19 cellular contexts compared by ENCODE assay signal in the genomic region with DNA sequence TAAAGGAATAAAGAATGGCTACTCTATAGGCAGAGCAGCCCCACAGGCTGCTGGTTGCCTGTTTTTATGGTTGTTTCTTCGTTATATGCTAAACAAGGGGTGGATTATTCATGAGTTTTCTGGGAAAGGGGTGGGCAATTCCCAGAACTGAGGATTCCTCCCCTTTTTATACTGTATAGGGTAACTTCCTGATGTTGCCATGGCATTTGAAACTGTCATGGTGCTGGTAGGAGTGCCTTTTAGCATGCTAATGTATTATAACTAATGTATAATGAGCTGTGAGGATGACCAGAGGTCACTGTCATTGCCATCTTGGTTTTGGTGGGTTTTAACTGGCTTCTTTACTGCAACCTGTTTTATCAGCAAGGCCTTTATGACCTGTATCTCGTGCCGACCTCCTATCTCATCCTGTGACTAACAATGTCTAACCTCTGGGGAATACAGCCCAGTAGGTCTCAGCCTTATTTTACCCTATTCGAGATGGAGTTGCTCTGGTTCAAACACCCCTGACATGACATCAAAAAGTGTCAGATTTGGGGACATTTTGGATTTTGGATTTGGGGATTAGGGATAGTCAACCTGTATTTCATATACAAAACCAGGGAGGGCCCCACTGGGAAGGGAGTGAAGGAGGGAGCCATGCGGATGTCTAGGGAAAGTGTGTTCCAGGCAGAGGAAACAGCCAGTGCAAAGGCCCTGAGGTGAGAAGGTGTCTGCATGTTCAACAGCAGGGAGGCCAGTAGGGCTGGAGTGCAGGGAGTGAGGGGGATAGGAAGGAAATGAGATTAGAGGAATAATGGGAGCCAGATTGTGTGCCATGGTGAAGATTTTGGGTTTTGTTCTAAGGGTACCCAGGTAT. TPM values are rescaled to one million over a fixed set of nuclear protein-coding genes. Genes with fewer than 3 reads are reported as not detected.
DNase-seq lines count a peak whose midpoint lies in the region; ATAC-seq and TF ChIP-seq lines count a peak whose summit lies in the region.
"Had no signal": no experiment of that assay in that cellular context is flagged by ENCODE, and none has a peak within 500 bp of the region (broad histone marks: within the 10 kb centered on the region; RNA-seq: fewer than 3 reads in every experiment).

No MANE protein-coding gene starts in this region.

- H4K20me1 ChIP-seq in mammary epithelial cell (ENCODE audit: insufficient read depth, low read length): no peaks in the 10 kb centered on the region

- no TSS peak for BruUV-seq in mammary epithelial cell (replicated peaks; lab: Mats Ljungman, UMichigan)

- H3K36me3 ChIP-seq in mammary epithelial cell (ENCODE audit: insufficient read depth, low read length): peaks cover 38% of the 10 kb centered on the region
- no peaks in the 10 kb centered on the region for H3K36me3 ChIP-seq in breast epithelium
- H3K36me3 ChIP-seq: neural progenitor cell had no signal

- DNase-seq in mammary epithelial cell (no peak), breast epithelium (ENCODE audit: low spot score in 2 of 2) (no peak), activated B cell treated with CpG ODN at 0.5 μM for 24 hours (no peak), glutamatergic neuron (no peak), epidermal melanocyte (ENCODE audit: insufficient read length, low spot score) (no peak), NCI-H82 (lab: John Stamatoyannopoulos, UW) (no peak)
- no peak for DNase-seq in activated CD4-positive, alpha-beta T cell treated with anti-CD3 and anti-CD28 coated beads, Interleukin-2, amount 50 U/mL, for 48 hours
- DNase-seq: activated gamma-delta T cell treated with Interleukin-2 at 50 U/mL for 16 hours; NCI-H1417; stimulated activated naive CD8-positive, alpha-beta T cell treated with anti-CD3 and anti-CD28 coated beads, Interleukin-15, amount 100 ng/mL, for 72 hours had no signal

- no peak for TF ChIP-seq CTCF in mammary epithelial cell (conservative IDR thresholded peaks at IDR 0.05 in 1 of 2, IDR thresholded peaks at IDR 0.05 in 1 of 2; ENCODE audit: extremely low read depth in 1 of 2, insufficient read depth in 1 of 2, low read depth in 1 of 2, low read length in 2 of 2)
- no peak for TF ChIP-seq CTCF in breast epithelium (IDR thresholded peaks at IDR 0.05)
- no peak for TF ChIP-seq CTCF in activated B cell treated with CpG ODN at 0.5 μM for 24 hours (IDR thresholded peaks at IDR 0.05)
- TF ChIP-seq CTCF in glutamatergic neuron (IDR thresholded peaks at IDR 0.05; ENCODE audit: partially characterized antibody, unreplicated experiment): no peak

- CTCF ChIA-PET in mammary epithelial cell (lab: Charles Lee; ENCODE audit: low non-redundant PET): no interaction called here
- CTCF ChIA-PET in activated B cell treated with CpG ODN at 0.5 μM for 24 hours (lab: Charles Lee): no interaction called here

- H3K4me2 ChIP-seq in mammary epithelial cell (ENCODE audit: insufficient read depth, low read depth, low read length): no peak overlapping the region
- H3K4me2 ChIP-seq: neural progenitor cell had no signal

- H3K27me3 Mint-ChIP-seq in activated B cell treated with CpG ODN at 0.5 μM for 24 hours (no peaks in the 10 kb centered on the region), glutamatergic neuron (ENCODE audit: unreplicated experiment) (peaks cover 3% of the 10 kb centered on the region)
- H3K27me3 Mint-ChIP-seq: dendritic cell treated with granulocyte-macrophage colony-stimulating factor and Interleukin-4, amounts not matched to agents 40 ng/mL and 50 ng/mL, for 4 days; stimulated activated naive CD8-positive, alpha-beta T cell treated with anti-CD3 and anti-CD28 coated beads, Interleukin-15, amount 100 ng/mL, for 72 hours had no signal

- H3K9ac ChIP-seq in mammary epithelial cell (ENCODE audit: insufficient read depth, low read length): no peak overlapping the region
- H3K9ac ChIP-seq: neural progenitor cell had no signal

- H3K4me1 ChIP-seq in mammary epithelial cell (ENCODE audit: insufficient read depth, low read length) (peaks cover 60% of the 10 kb centered on the region), breast epithelium (no peaks in the 10 kb centered on the region)
- H3K4me1 ChIP-seq: neural progenitor cell, right atrium auricular region had no signal

- POLR2A ChIA-PET in activated B cell treated with CpG ODN at 0.5 μM for 24 hours (lab: Charles Lee): interaction anchor here (2.1 kb wide), 1 partner anchor 11 kb away, joined by 18 read pairs; a partner anchor contains a TSS

- intact Hi-C loops in mammary epithelial cell (cut with micrococcal nuclease): loop anchor here (5.0 kb wide), 1 partner anchor 82 kb away; a partner anchor contains a TSS
- intact Hi-C loops in breast epithelium (cut with DNase I; ENCODE audit: low total_unique reads): no loop called here
- intact Hi-C loops in activated B cell treated with CpG ODN at 0.5 μM for 24 hours (cut with micrococcal nuclease): no loop called here

- H2AFZ ChIP-seq in mammary epithelial cell (ENCODE audit: low read depth, low read length): no peak overlapping the region
- H2AFZ ChIP-seq: neural progenitor cell had no signal

- H3K4me1 Mint-ChIP-seq in activated B cell treated with CpG ODN at 0.5 μM for 24 hours (peaks cover 29% of the 10 kb centered on the region), glutamatergic neuron (ENCODE audit: low read depth, unreplicated experiment) (no peaks in the 10 kb centered on the region)
- H3K4me1 Mint-ChIP-seq: brain, neural progenitor cell had no signal

- 93% methylated on average over 5 of the region's 5 CpGs for WGBS in mammary epithelial cell (ENCODE audit: low coverage, missing lambda C conversion rate)

- H3K4me3 Mint-ChIP-seq in activated B cell treated with CpG ODN at 0.5 μM for 24 hours (no peak overlapping the region), glutamatergic neuron (ENCODE audit: unreplicated experiment) (no peak overlapping the region)
- H3K4me3 Mint-ChIP-seq: brain; dendritic cell treated with granulocyte-macrophage colony-stimulating factor and Interleukin-4, amounts not matched to agents 40 ng/mL and 50 ng/mL, for 4 days; neural progenitor cell had no signal

- dilution Hi-C loops in mammary epithelial cell (cut with HindIII; ENCODE audit: low sequenced_read_pairs): no loop called here

- in situ Hi-C loops in mammary epithelial cell (cut with MboI; ENCODE audit: low sequenced_read_pairs in 2 of 2): loop anchor here in 1 of 2 donors (10.0 kb wide), 1 partner anchor 79 kb away; a partner anchor contains a TSS

- H3K4me3 ChIP-seq in mammary epithelial cell (replicated peaks in 1 of 3; ENCODE audit: insufficient read depth in 1 of 3, low read depth in 2 of 3, low read length in 3 of 3) (no peak overlapping the region), breast epithelium (no peak overlapping the region)
- H3K4me3 ChIP-seq: neural progenitor cell, Peyer's patch, right atrium auricular region had no signal

- H3K27me3 ChIP-seq in mammary epithelial cell (ENCODE audit: insufficient read depth, low read length) (no peaks in the 10 kb centered on the region), breast epithelium (no peaks in the 10 kb centered on the region)
- H3K27me3 ChIP-seq: neural progenitor cell, Peyer's patch, right atrium auricular region had no signal

- H3K36me3 Mint-ChIP-seq in activated B cell treated with CpG ODN at 0.5 μM for 24 hours (ENCODE audit: low read depth) (peaks cover 93% of the 10 kb centered on the region), glutamatergic neuron (ENCODE audit: unreplicated experiment) (peaks cover 19% of the 10 kb centered on the region)
- H3K36me3 Mint-ChIP-seq: neural progenitor cell had no signal

- H3K27ac ChIP-seq in mammary epithelial cell (ENCODE audit: insufficient read depth, low read depth, low read length): peak overlapping the region; percentile 56
- no peak overlapping the region for H3K27ac ChIP-seq in breast epithelium
- H3K27ac ChIP-seq: neural progenitor cell, Peyer's patch, right atrium auricular region had no signal

- H3K27ac Mint-ChIP-seq in activated B cell treated with CpG ODN at 0.5 μM for 24 hours (peak overlapping the region; percentile 65), glutamatergic neuron (ENCODE audit: unreplicated experiment) (peak overlapping the region; percentile 55)
- H3K27ac Mint-ChIP-seq: brain, neural progenitor cell had no signal

- TF ChIP-seq POLR2A in breast epithelium (IDR thresholded peaks at IDR 0.05): no peak

- H3K9me3 ChIP-seq in mammary epithelial cell (replicated peaks; ENCODE audit: insufficient read depth, low read length): peaks cover 46% of the 10 kb centered on the region
- peaks cover 20 to 24% of the 10 kb centered on the region in 2 donors for H3K9me3 ChIP-seq in breast epithelium

- peaks cover 9% of the 10 kb centered on the region for H3K9me3 Mint-ChIP-seq in activated B cell treated with CpG ODN at 0.5 μM for 24 hours
- H3K9me3 Mint-ChIP-seq in glutamatergic neuron (ENCODE audit: unreplicated experiment): peaks cover 2% of the 10 kb centered on the region

- H3K79me2 ChIP-seq in mammary epithelial cell (ENCODE audit: insufficient read depth, low read length): peaks cover 7% of the 10 kb centered on the region

- ATAC-seq in activated B cell treated with CpG ODN at 0.5 μM for 24 hours (ENCODE audit: low read depth): no peak
- ATAC-seq: SK-N-SH treated with all-trans-retinoic acid at 6 μM for 48 hours; stimulated activated naive CD8-positive, alpha-beta T cell treated with anti-CD3 and anti-CD28 coated beads, Interleukin-15, amount 100 ng/mL, for 72 hours had no signal

RNA-seq across cellular contexts. Expression of a gene that starts 10.9 kb away (rescaled TPM):
- total RNA-seq in mammary epithelial cell (100 to 1,000 TPM in 1 of 2 donors, 10 to 100 TPM in 1; 23.5 to 349 TPM), breast epithelium (10 to 100 TPM; 52.4 to 56.7 (median 56.2) TPM), activated B cell treated with CpG ODN at 0.5 μM for 24 hours (103 and 125 TPM in 2 replicates), glutamatergic neuron (ENCODE audit: unreplicated experiment) (5.3 TPM)
- 390 TPM for polyA plus RNA-seq in mammary epithelial cell
- 448 TPM for polyA minus RNA-seq in mammary epithelial cell
- total RNA-seq: frontal cortex had no signal

RNA-seq across cellular contexts. Expression of a gene that starts 22.4 kb away (rescaled TPM):
- total RNA-seq in mammary epithelial cell (1 to 10 TPM in 1 of 2 donors, not detected in 1; 1.1 TPM), breast epithelium (not detected), activated B cell treated with CpG ODN at 0.5 μM for 24 hours (2.2 and 3.0 TPM in 2 replicates), glutamatergic neuron (ENCODE audit: unreplicated experiment) (22.3 TPM)
- polyA plus RNA-seq in mammary epithelial cell: 0.67 TPM
- not detected for polyA minus RNA-seq in mammary epithelial cell
- total RNA-seq: epithelial cell of proximal tubule, Peyer's patch, right atrium auricular region had no signal

RNA-seq across cellular contexts. Expression of a gene that starts 26.8 kb away (rescaled TPM):
- total RNA-seq in mammary epithelial cell (1 to 10 TPM in 1 of 2 donors, not detected in 1; 1.9 TPM), breast epithelium (10 to 100 TPM; 15.5 to 75.5 (median 34.7) TPM), activated B cell treated with CpG ODN at 0.5 μM for 24 hours (1.1 TPM in 2 replicates), glutamatergic neuron (ENCODE audit: unreplicated experiment) (not detected)
- 0.17 TPM for polyA plus RNA-seq in mammary epithelial cell
- not detected for polyA minus RNA-seq in mammary epithelial cell
- total RNA-seq: epithelial cell of proximal tubule, frontal cortex had no signal

RNA-seq across cellular contexts. Expression of a gene that starts 30.6 kb away (rescaled TPM):
- under 1 TPM; 0.17 to 0.42 TPM for total RNA-seq in mammary epithelial cell
- polyA plus RNA-seq in mammary epithelial cell: 0.16 TPM
- polyA minus RNA-seq in mammary epithelial cell: 0.21 TPM
- total RNA-seq in breast epithelium: 10 to 100 TPM in 1 of 3 donors, 1 to 10 TPM in 2; 4.3 to 37.8 (median 5.3) TPM
- not detected in 2 replicates for total RNA-seq in activated B cell treated with CpG ODN at 0.5 μM for 24 hours
- total RNA-seq in glutamatergic neuron (ENCODE audit: unreplicated experiment): 14.4 TPM
- total RNA-seq: epithelial cell of proximal tubule had no signal

RNA-seq across cellular contexts. Expression of a gene that starts 49.8 kb away (rescaled TPM):
- total RNA-seq in mammary epithelial cell (100 to 1,000 TPM; 344 to 808 TPM), breast epithelium (100 to 1,000 TPM in 2 of 3 donors, not detected in 1; 135 to 318 TPM), activated B cell treated with CpG ODN at 0.5 μM for 24 hours (not detected in 2 replicates), glutamatergic neuron (ENCODE audit: unreplicated experiment) (not detected)
- polyA plus RNA-seq in mammary epithelial cell: 901 TPM
- 137 TPM for polyA minus RNA-seq in mammary epithelial cell
- total RNA-seq: epithelial cell of proximal tubule, frontal cortex, H1 had no signal
